ENCODE assay signal across 13 cellular contexts in genomic region chr7:38052786-38053185, GRCh38.
"Had no signal": no experiment of that assay in that cellular context is flagged by ENCODE, and none has a peak within 500 bp of the region (broad histone marks: within the 10 kb centered on the region; RNA-seq: fewer than 3 reads in every experiment).

No MANE protein-coding gene starts in this region.

- ATAC-seq: activated CD8-positive, alpha-beta T cell treated with anti-CD3 and anti-CD28 coated beads for 36 hours; heart right ventricle; left lung; stimulated activated naive B cell treated with anti-CD40 and anti-IgM and Interleukin-4, amounts not matched to agents 10 μg/mL and 1 μg/mL and 100 μg/mL, for 72 hours had no signal

- DNase-seq: activated CD4-positive, alpha-beta T cell treated with anti-CD3 and anti-CD28 coated beads, Interleukin-2, amount 10 ng/mL, durations not matched to agents 24 days and 14 days; activated CD8-positive, alpha-beta T cell treated with anti-CD3 and anti-CD28 coated beads for 36 hours; activated naive CD4-positive, alpha-beta T cell treated with anti-CD3 and anti-CD28 coated beads for 36 hours; activated T-cell treated with anti-CD3 and anti-CD28 coated beads, Interleukin-2, amount 50 U/mL, for 24 hours; anterior cingulate cortex; caudate nucleus; heart right ventricle; left lung; nephron progenitor cell; nucleus accumbens; retina; stimulated activated naive B cell treated with anti-CD40 and anti-IgM and Interleukin-4, amounts not matched to agents 10 μg/mL and 1 μg/mL and 100 μg/mL, for 72 hours; thyroid gland had no signal

- H3K27ac ChIP-seq: heart right ventricle, left lung, thyroid gland had no signal

- H3K27me3 ChIP-seq: left lung, thyroid gland had no signal

- H3K4me3 ChIP-seq: heart right ventricle, left lung, thyroid gland had no signal
